ENCODE assay signal across 35 cellular contexts in the genomic region with DNA sequence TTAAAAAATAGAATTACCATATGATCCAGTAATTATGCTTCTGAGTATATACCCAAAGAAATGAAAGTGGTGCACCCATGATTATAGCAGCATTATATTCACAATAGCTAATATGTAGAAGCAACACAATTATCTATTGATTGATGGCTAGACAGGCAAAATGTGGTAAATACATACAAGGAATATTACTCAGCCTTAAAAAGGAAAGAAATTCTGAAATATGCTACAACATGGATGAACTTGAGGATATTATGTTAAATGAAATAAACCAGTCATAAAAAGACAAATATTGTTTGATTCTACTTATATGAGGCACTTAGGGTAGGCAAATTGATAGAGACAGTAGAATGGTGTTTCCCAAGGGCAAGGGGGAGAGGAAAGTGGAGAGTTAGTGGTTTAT.
"Had no signal": no experiment of that assay in that cellular context is flagged by ENCODE, and none has a peak within 500 bp of the region (broad histone marks: within the 10 kb centered on the region; RNA-seq: fewer than 3 reads in every experiment).

No MANE protein-coding gene starts in this region.

- DNase-seq: Karpas-422, Kasumi-1, MG63, MM.1S, MV-4-11, NCI-H1048, NCI-H1092, NCI-H1092 treated with DMSO at 0.1 percent for 48 hours, NCI-H1105, NCI-H1105 treated with DMSO at 0.1 percent for 48 hours, NCI-H1417, NCI-H1417 treated with DMSO at 0.1 percent for 48 hours, NCI-H1436, NCI-H1436 treated with DMSO at 0.1 percent for 48 hours, NCI-H146, NCI-H1694, NCI-H1694 treated with DMSO at 0.1 percent for 48 hours, NCI-H187, NCI-H187 treated with DMSO at 0.1 percent for 48 hours, NCI-H1930, NCI-H2029, NCI-H2029 treated with DMSO at 0.1 percent for 48 hours, NCI-H2081, NCI-H2081 treated with DMSO at 0.1 percent for 48 hours, NCI-H2107, NCI-H2171, NCI-H2171 treated with DMSO at 0.1 percent for 48 hours, NCI-H2227 treated with DMSO at 0.1 percent for 48 hours, NCI-H226, NCI-H345, NCI-H446, NCI-H446 treated with DMSO at 0.1 percent for 48 hours, NCI-H510A, NCI-H510A treated with DMSO at 0.1 percent for 48 hours, NCI-H524 had no signal

- H3K4me3 ChIP-seq: MG63 had no signal

- H3K36me3 ChIP-seq: MG63 had no signal
